20 cellular contexts compared by ENCODE assay signal in the genomic region with DNA sequence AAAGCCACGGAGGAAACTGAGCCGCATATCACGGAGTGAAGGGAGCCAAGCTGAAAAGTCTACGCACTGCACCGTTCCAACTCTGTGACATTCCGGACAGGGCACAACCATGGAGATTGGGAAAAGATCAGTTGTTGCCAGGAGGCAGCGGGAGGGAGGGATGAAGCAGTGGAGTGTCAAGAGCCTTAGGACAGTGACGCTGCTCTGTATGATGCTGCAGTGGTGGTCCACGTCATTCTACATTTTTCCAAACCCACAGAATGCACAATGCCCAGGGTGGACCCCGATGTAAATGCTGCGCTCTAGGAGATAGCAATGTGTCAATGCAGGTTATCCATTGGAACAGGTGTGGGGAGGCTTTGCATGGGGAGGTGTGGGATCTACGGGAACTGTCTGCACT.
"Had no signal": no experiment of that assay in that cellular context is flagged by ENCODE, and none has a peak within 500 bp of the region (broad histone marks: within the 10 kb centered on the region; RNA-seq: fewer than 3 reads in every experiment).

No MANE protein-coding gene starts in this region.

- H3K4me3 ChIP-seq: MG63 had no signal

- H3K4me2 ChIP-seq: SK-N-SH had no signal

- FAIRE-seq: RCC 7860 had no signal

- H3K27me3 ChIP-seq: MG63 had no signal

- H3K36me3 ChIP-seq: MG63 had no signal

- H3K9me3 ChIP-seq: MG63, SK-N-SH had no signal

- H3K9ac ChIP-seq: SK-N-SH had no signal

- DNase-seq: IMR-90, Karpas-422, KG1, MG63, NCI-H1092, NCI-H1105 treated with DMSO at 0.1 percent for 48 hours, NCI-H1417 treated with DMSO at 0.1 percent for 48 hours, NCI-H146, NCI-H1694 treated with DMSO at 0.1 percent for 48 hours, NCI-H1930, NCI-H2081, NCI-H2107, NCI-H2227 treated with DMSO at 0.1 percent for 48 hours, NCI-H510A, NCI-H524 treated with DMSO at 0.1 percent for 48 hours, NCI-H774, RPMI8226, SHP77, SK-N-SH had no signal
